ENCODE assay signal across 7 cellular contexts in the genomic region with DNA sequence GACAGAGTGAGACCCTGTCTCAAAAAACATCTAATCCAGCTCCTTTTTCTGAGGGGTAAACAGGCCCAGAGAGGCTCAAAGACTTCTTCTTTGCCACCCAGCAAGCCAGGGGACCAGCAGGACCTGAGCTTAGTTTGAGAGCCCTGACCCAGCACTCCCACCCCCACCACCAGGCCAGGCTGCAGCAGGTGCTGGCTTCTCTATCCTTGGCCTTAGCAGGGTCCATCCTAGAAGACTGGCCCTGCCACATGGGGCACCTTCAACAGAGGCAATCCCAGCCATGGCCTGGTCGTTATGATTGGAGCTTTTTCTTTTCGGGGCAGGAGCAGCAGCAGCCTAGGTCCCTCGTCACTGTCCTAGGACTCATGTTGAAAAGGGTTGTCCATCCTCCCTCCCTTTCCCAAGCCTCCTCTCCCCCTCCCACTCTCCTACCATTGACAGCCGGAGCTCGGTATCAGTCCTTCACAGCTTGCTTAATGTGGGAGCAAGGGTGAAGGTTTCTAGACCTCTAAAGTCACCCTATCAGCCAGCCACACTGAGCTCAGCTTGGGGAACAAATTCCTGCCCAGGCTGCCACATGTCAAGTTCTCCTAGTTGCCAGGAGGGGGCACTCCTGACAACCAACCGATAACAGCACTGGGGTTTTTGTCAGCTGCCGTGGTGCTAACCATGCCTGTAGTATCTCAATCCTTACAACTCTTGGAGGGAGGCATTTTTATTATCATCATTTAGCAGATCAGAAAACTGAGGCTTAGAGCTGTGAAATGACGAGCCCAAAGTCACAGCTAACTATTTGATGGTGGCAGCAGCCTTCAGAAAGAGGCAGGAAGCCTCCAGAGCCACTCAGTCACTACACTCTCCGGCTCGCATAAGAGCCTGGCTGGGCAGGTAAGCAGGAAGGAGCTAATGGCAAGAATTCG. TPM values are rescaled to one million over a fixed set of nuclear protein-coding genes. Genes with fewer than 3 reads are reported as not detected.
DNase-seq lines count a peak whose midpoint lies in the region; ATAC-seq, FAIRE-seq and TF ChIP-seq lines count a peak whose summit lies in the region.

No MANE protein-coding gene starts in this region.

- intact Hi-C loops in pancreas (cut with DNase I) (loop anchor here in 1 of 3 donors (10.0 kb wide), 1 partner anchor 113 kb away; the partner anchor contains the start of gene RSAD1), vagina (cut with DNase I) (no loop called here)

- H3K27ac ChIP-seq in pancreas = peak overlapping the region in 1 of 4 donors; percentile 15
- H3K27ac ChIP-seq in vagina = no peak overlapping the region

- H3K4me3 ChIP-seq in GM12864 (ENCODE audit: low read depth, low read length) (no peak overlapping the region), pancreas (no peak overlapping the region), vagina (no peak overlapping the region)

- TF ChIP-seq CTCF in GM12864 (IDR thresholded peaks at IDR 0.05; ENCODE audit: low read depth, low read length, missing control alignments) (peak; percentile 84), pancreas (IDR thresholded peaks at IDR 0.05) (peak; percentile 61 to 72 (median 66)), vagina (IDR thresholded peaks at IDR 0.05) (peak; percentile 26 to 68 (median 32))

- ATAC-seq in pancreas = peak; percentile 82 to 92 (median 89)

- H3K4me1 ChIP-seq in pancreas = peaks cover 0 to 7% (median 0%) of the 10 kb centered on the region in 3 donors
- H3K4me1 ChIP-seq in vagina = peaks cover 18% of the 10 kb centered on the region

- WGBS in pancreas, 2 donors = 22 to 25% methylated on average over 11 of the region's 11 CpGs

- H3K9me3 ChIP-seq in pancreas (no peaks in the 10 kb centered on the region), vagina (no peaks in the 10 kb centered on the region)

- FAIRE-seq in pancreas (lab: Jason Lieb, UNC) = no peak

- H3K36me3 ChIP-seq in pancreas (peaks cover 0 to 9% (median 0%) of the 10 kb centered on the region in 3 donors), vagina (peaks cover 0 to 36% of the 10 kb centered on the region in 2 donors)

- DNase-seq in GM12864 (ENCODE audit: low read depth) = peak; percentile 40
- peak in 71 of 76 experiments; percentile 9 to 79 (median 53) for DNase-seq in HUDEP-2 (lab: John Stamatoyannopoulos, UW; ENCODE audit: unreplicated experiment in 76 of 76)
- peak; percentile 71 for DNase-seq in RPMI8226
- DNase-seq in activated gamma-delta T cell treated with anti-CD3 and anti-CD28 coated beads, Interleukin-2, amount 50 U/mL, for 16 hours (ENCODE audit: low read depth) = peak; percentile 30
- peak; percentile 70 for DNase-seq in globus pallidus (ENCODE audit: low spot score)
- peak in 3 of 6 donors; percentile 52 to 71 (median 57) for DNase-seq in pancreas
- DNase-seq in vagina (ENCODE audit: extremely low spot score in 2 of 2) = no peak

- no peaks in the 10 kb centered on the region for H3K27me3 ChIP-seq in pancreas
- no peaks in the 10 kb centered on the region for H3K27me3 ChIP-seq in vagina

- no peak for TF ChIP-seq POLR2A in vagina (IDR thresholded peaks at IDR 0.05)

RNA-seq across cellular contexts. Expression of gene MRPL27, which starts 11.2 kb away (rescaled TPM):
- total RNA-seq in pancreas = 10 to 100 TPM; 19.6 to 29.1 (median 23.9) TPM
- 10 to 100 TPM; 84.5 to 89.0 TPM for polyA plus RNA-seq in pancreas
- 41.7 TPM for total RNA-seq in vagina

RNA-seq across cellular contexts. Expression of gene EME1, which starts 11.2 kb away (rescaled TPM):
- total RNA-seq in pancreas (under 1 TPM in 4 of 6 donors, not detected in 2; 0.19 to 0.94 (median 0.29) TPM), vagina (2.9 TPM)
- polyA plus RNA-seq in pancreas = under 1 TPM; 0.45 to 0.46 TPM

RNA-seq across cellular contexts. Expression of gene XYLT2, which starts 15.9 kb away (rescaled TPM):
- 10 to 100 TPM in 5 of 6 donors, 1 to 10 TPM in 1; 9.8 to 15.0 (median 11.7) TPM for total RNA-seq in pancreas
- polyA plus RNA-seq in pancreas = 10 to 100 TPM; 15.2 to 15.5 TPM
- 30.4 TPM for total RNA-seq in vagina

RNA-seq across cellular contexts. Expression of gene LRRC59, which starts 35.5 kb away (rescaled TPM):
- total RNA-seq in pancreas = 100 to 1,000 TPM in 1 of 6 donors, 10 to 100 TPM in 5; 66.7 to 114 (median 74.2) TPM
- 10 to 100 TPM; 29.3 to 33.0 TPM for polyA plus RNA-seq in pancreas
- total RNA-seq in vagina = 49.6 TPM

Comparison
In these comparisons a context has a peak if more than half of its experiments do, and no peak if none do; other contexts are left out.
1. DNase-seq: peak in GM12864 (single experiment), HUDEP-2 (71 of 76), RPMI8226 (single experiment), activated gamma-delta T cell treated with anti-CD3 and anti-CD28 coated beads, Interleukin-2, amount 50 U/mL, for 16 hours (single experiment) and globus pallidus (single experiment); none in vagina (0 of 2).
2. CTCF ChIP-seq: peak in every context shown above with its lines; median percentile 84 in GM12864; 66 in pancreas; 32 in vagina.